ENCODE assay signal across 28 cellular contexts in genomic region chr16:20976568-20976967, GRCh38.
DNase-seq lines count a peak whose midpoint lies in the region; ATAC-seq, FAIRE-seq and TF ChIP-seq lines count a peak whose summit lies in the region.
"Had no signal": no experiment of that assay in that cellular context is flagged by ENCODE, and none has a peak within 500 bp of the region (broad histone marks: within the 10 kb centered on the region; RNA-seq: fewer than 3 reads in every experiment).

No MANE protein-coding gene starts in this region.

- intact Hi-C loops in HepG2 (cut with micrococcal nuclease; ENCODE audit: unreplicated experiment): no loop called here
- intact Hi-C loops in right lobe of liver (cut with DNase I): no loop called here
- intact Hi-C loops in K562 (cut with micrococcal nuclease): no loop called here

- H4K20me1 ChIP-seq in HepG2 (ENCODE audit: insufficient read depth, low read length) (no peaks in the 10 kb centered on the region), K562 (replicated peaks; ENCODE audit: control insufficient read depth, insufficient read depth, low read length) (no peaks in the 10 kb centered on the region)
- H4K20me1 ChIP-seq: BLaER1 treated with 17β-estradiol and CSF1 and Interleukin-3, amounts not matched to agents 10 nM and 100 nM had no signal

- TF ChIP-seq POLR2A in HepG2 (IDR thresholded peaks at IDR 0.05; ENCODE audit: insufficient read depth in 1 of 2, low read depth in 2 of 2, low read length in 2 of 2): no peak
- no peak for TF ChIP-seq POLR2A in right lobe of liver (IDR thresholded peaks at IDR 0.05)
- TF ChIP-seq POLR2A in K562 (conservative IDR thresholded peaks at IDR 0.05): no peak

- in situ Hi-C loops in HepG2 (cut with HindIII; ENCODE audit: extremely low pct_ligation_motif_present, low pct_unique_long_range_greater_than_20kb): no loop called here
- in situ Hi-C loops in K562 (cut with MboI): no loop called here

- ATAC-seq in HepG2 (no peak), right lobe of liver (no peak), K562 (no peak), SK-N-SH treated with all-trans-retinoic acid at 6 μM for 48 hours (no peak)
- no peak for ATAC-seq in stimulated activated naive CD8-positive, alpha-beta T cell treated with anti-CD3 and anti-CD28 coated beads, Interleukin-15, Interleukin-2, amounts not matched to agents 100 U/mL and 50 U/mL, for 24 hours
- ATAC-seq: A549, GM23338 had no signal

- CTCF ChIA-PET in HepG2 (lab: Yijun Ruan, JAX; ENCODE audit: low intra/inter-chr PET ratio, low total read pairs) (no interaction called here), K562 (lab: Yijun Ruan, JAX; ENCODE audit: low intra/inter-chr PET ratio) (no interaction called here)

- BruUV-seq in HepG2 (replicated peaks; lab: Mats Ljungman, UMichigan): no TSS peak
- no TSS peak for BruUV-seq in K562 (replicated peaks; lab: Mats Ljungman, UMichigan)

- TF ChIP-seq RAD21 in HepG2 (CRISPR knock-in tag; IDR thresholded peaks at IDR 0.05) (no peak), K562 (CRISPR knock-in tag; conservative IDR thresholded peaks at IDR 0.05 in 1 of 2, IDR thresholded peaks at IDR 0.05 in 1 of 2) (no peak)

- TF ChIP-seq EP300 in HepG2 (IDR thresholded peaks at IDR 0.05; ENCODE audit: low read depth in 2 of 2, low read length in 2 of 2) (no peak), HepG2 (CRISPR knock-in tag; IDR thresholded peaks at IDR 0.05; ENCODE audit: borderline replicate concordance) (no peak), K562 (IDR thresholded peaks at IDR 0.05; ENCODE audit: low read length) (no peak)

- H3K9ac ChIP-seq in HepG2 (ENCODE audit: insufficient read depth, low read depth, low read length): no peak overlapping the region
- no peak overlapping the region for H3K9ac ChIP-seq in K562 (ENCODE audit: insufficient read depth in 1 of 2, low read depth in 2 of 2, low read length in 2 of 2)
- H3K9ac ChIP-seq: BLaER1 treated with 17β-estradiol and CSF1 and Interleukin-3, amounts not matched to agents 10 nM and 100 nM had no signal

- 6% methylated on average over 4 of the region's 4 CpGs for WGBS in HepG2 (ENCODE audit: low lambda C conversion rate)
- WGBS in right lobe of liver (ENCODE audit: insufficient coverage, low coverage, low lambda C conversion rate, missing lambda C conversion rate): 59% methylated on average over 2 of the region's 4 CpGs
- 0% methylated on average over 4 of the region's 4 CpGs for WGBS in K562 (ENCODE audit: insufficient coverage, low coverage, missing lambda C conversion rate)

- H3K4me3 ChIP-seq in HepG2 (replicated peaks in 1 of 3; ENCODE audit: insufficient read depth in 1 of 3, low read depth in 2 of 3, low read length in 3 of 3): no peak overlapping the region
- H3K4me3 ChIP-seq in right lobe of liver: no peak overlapping the region
- H3K4me3 ChIP-seq in K562: no peak overlapping the region
- H3K4me3 ChIP-seq: A549; BLaER1 treated with 17β-estradiol and CSF1 and Interleukin-3, amounts not matched to agents 10 nM and 100 nM; GM23338; PC-9 had no signal

- POLR2A ChIA-PET in HepG2 (lab: Yijun Ruan, JAX): no interaction called here
- POLR2A ChIA-PET in K562 (lab: Yijun Ruan, JAX): interaction anchor here (1.4 kb wide), 1 partner anchor 9 kb away, joined by 4 read pairs; no protein-coding TSS in a partner anchor

- DNase-seq in HepG2 (ENCODE audit: low spot score) (no peak), right lobe of liver (no peak), OCI-M1 (lab: John Stamatoyannopoulos, UW) (peak; percentile 24), K562 (ENCODE audit: extremely low read depth in 1 of 4, low spot score in 3 of 4) (no peak), A172 (ENCODE audit: low spot score) (no peak)
- no peak for DNase-seq in stimulated activated naive CD8-positive, alpha-beta T cell treated with anti-CD3 and anti-CD28 coated beads, Interleukin-15, Interleukin-2, amounts not matched to agents 100 U/mL and 50 U/mL, for 24 hours
- DNase-seq: AML-193; CD4-positive, alpha-beta memory T cell; COR-L47; DMS53; H9; IMR-90; NCI-H1048; NCI-H1417; NCI-H1694; NCI-H2029 treated with DMSO at 0.1 percent for 48 hours; NCI-H2227 treated with DMSO at 0.1 percent for 48 hours; NCI-H510A; NCI-H69; PC-9; Right ventricle myocardium superior; SW 1271 had no signal

- H2AFZ ChIP-seq in HepG2 (ENCODE audit: low read length) (no peak overlapping the region), K562 (ENCODE audit: low read depth, low read length) (no peak overlapping the region)
- H2AFZ ChIP-seq: GM23338, PC-9 had no signal

- H3K27me3 ChIP-seq in HepG2 (ENCODE audit: control insufficient read depth in 1 of 2, insufficient read depth in 2 of 2, low read length in 2 of 2) (0 out of 5 replicates have a peak, but pooled peaks cover 0 to 3% of the 10 kb centered on the region in 2 experiments), right lobe of liver (no peaks in the 10 kb centered on the region), K562 (ENCODE audit: control insufficient read depth in 2 of 2, insufficient read depth in 2 of 2, low read length in 2 of 2) (peaks cover 7 to 37% of the 10 kb centered on the region in 2 experiments)
- H3K27me3 ChIP-seq: BLaER1 treated with 17β-estradiol and CSF1 and Interleukin-3, amounts not matched to agents 10 nM and 100 nM had no signal

- no peaks in the 10 kb centered on the region for H3K9me1 ChIP-seq in K562 (ENCODE audit: control insufficient read depth, insufficient read depth, low read length)

- FAIRE-seq in HepG2 (lab: Jason Lieb, UNC) (no peak), K562 (lab: Jason Lieb, UNC) (no peak)
- FAIRE-seq: A549, GM18507, HTR-8/SVneo had no signal

- H3K4me1 ChIP-seq in HepG2 (ENCODE audit: insufficient read depth, low read length) (no peaks in the 10 kb centered on the region), right lobe of liver (no peaks in the 10 kb centered on the region), K562 (replicated peaks in 1 of 2; ENCODE audit: control insufficient read depth in 2 of 2, insufficient read depth in 2 of 2, low read length in 2 of 2) (no peaks in the 10 kb centered on the region; a peak in 1 of 5 replicates)
- H3K4me1 ChIP-seq: A549 had no signal

- H3K27ac ChIP-seq in HepG2 (ENCODE audit: extremely low read length, insufficient read depth, low read length) (no peak overlapping the region), right lobe of liver (no peak overlapping the region), K562 (ENCODE audit: extremely low read depth, low read depth, low read length) (no peak overlapping the region)
- H3K27ac ChIP-seq: A549; BLaER1 treated with 17β-estradiol and CSF1 and Interleukin-3, amounts not matched to agents 10 nM and 100 nM; PC-9 had no signal

- H3K9me3 ChIP-seq in HepG2 (ENCODE audit: low read length) (no peaks in the 10 kb centered on the region), right lobe of liver (no peaks in the 10 kb centered on the region), K562 (replicated peaks; ENCODE audit: control insufficient read depth, insufficient read depth, low read depth, low read length) (no peaks in the 10 kb centered on the region)
- H3K9me3 ChIP-seq: A549; BLaER1 treated with 17β-estradiol and CSF1 and Interleukin-3, amounts not matched to agents 10 nM and 100 nM had no signal

- H3K4me2 ChIP-seq in HepG2 (ENCODE audit: low read depth, low read length): no peak overlapping the region
- no peak overlapping the region for H3K4me2 ChIP-seq in K562 (ENCODE audit: insufficient read depth, low read length)
- H3K4me2 ChIP-seq: A549; BLaER1 treated with 17β-estradiol and CSF1 and Interleukin-3, amounts not matched to agents 10 nM and 100 nM; GM23338; PC-9 had no signal

- no peak for TF ChIP-seq CTCF in HepG2 (CRISPR knock-in tag; IDR thresholded peaks at IDR 0.05)
- no peak for TF ChIP-seq CTCF in right lobe of liver (IDR thresholded peaks at IDR 0.05)
- TF ChIP-seq CTCF in K562 (IDR thresholded peaks at IDR 0.05 in 2 of 3, conservative IDR thresholded peaks at IDR 0.05 in 1 of 3; ENCODE audit: insufficient read depth in 2 of 3, low read depth in 1 of 3, low read length in 3 of 3): no peak

- no peaks in the 10 kb centered on the region for H3K79me2 ChIP-seq in HepG2 (ENCODE audit: insufficient read depth, low read length)
- H3K79me2 ChIP-seq in K562 (ENCODE audit: control insufficient read depth, insufficient read depth, low read length): no peaks in the 10 kb centered on the region

- H3K36me3 ChIP-seq in HepG2 (replicated peaks in 1 of 2; ENCODE audit: control insufficient read depth in 1 of 2, insufficient read depth in 2 of 2, low read length in 2 of 2): no peaks in the 10 kb centered on the region
- H3K36me3 ChIP-seq in right lobe of liver: no peaks in the 10 kb centered on the region
- no peaks in the 10 kb centered on the region for H3K36me3 ChIP-seq in K562 (ENCODE audit: control insufficient read depth, insufficient read depth, low read length)
- H3K36me3 ChIP-seq: BLaER1 treated with 17β-estradiol and CSF1 and Interleukin-3, amounts not matched to agents 10 nM and 100 nM had no signal

TF ChIP-seq in HepG2, 621 proteins besides CTCF, POLR2A, EP300 and RAD21 (continues in another document):
- no peak for TF ChIP-seq MAFK (conservative IDR thresholded peaks at IDR 0.05 in 1 of 2, IDR thresholded peaks at IDR 0.05 in 1 of 2; ENCODE audit: low read length in 2 of 2)
- no peak for TF ChIP-seq YEATS4 (CRISPR knock-in tag; IDR thresholded peaks at IDR 0.05; ENCODE audit: borderline replicate concordance)
- 0 out of 2 replicates have a peak, but pooled peaks have one; percentile 44 for TF ChIP-seq ZNF564 (CRISPR knock-in tag; IDR thresholded peaks at IDR 0.05)
- TF ChIP-seq SETDB1 (CRISPR knock-in tag; IDR thresholded peaks at IDR 0.05; ENCODE audit: borderline replicate concordance): no peak

TF ChIP-seq in K562, 482 proteins besides CTCF, POLR2A, EP300 and RAD21 (continues in another document):
- peak; percentile 44; the same call in 1 of the 2 replicates for TF ChIP-seq SPI1 (IDR thresholded peaks at IDR 0.05; ENCODE audit: borderline replicate concordance, low read depth, low read length)
- TF ChIP-seq MEIS2 (IDR thresholded peaks at IDR 0.05; ENCODE audit: partially characterized antibody): no peak
- TF ChIP-seq ESRRA (IDR thresholded peaks at IDR 0.05; ENCODE audit: borderline replicate concordance, low read depth): no peak

TF ChIP-seq in SK-N-SH treated with all-trans-retinoic acid at 6 μM for 48 hours, 23 proteins besides CTCF, POLR2A, EP300 and RAD21 (continues in another document):
- no peak for TF ChIP-seq ZNF8 (CRISPR knock-in tag; IDR thresholded peaks at IDR 0.05)
- TF ChIP-seq ZNF565 (CRISPR knock-in tag; conservative IDR thresholded peaks at IDR 0.05; ENCODE audit: low read depth): no peak
- no peak for TF ChIP-seq GLIS3 (CRISPR knock-in tag; IDR thresholded peaks at IDR 0.05)
- TF ChIP-seq BACH2 (CRISPR knock-in tag; IDR thresholded peaks at IDR 0.05; ENCODE audit: borderline replicate concordance): no peak
